21 cellular contexts compared by ENCODE assay signal in genomic region chr4:77765720-77766119, GRCh38.
"Had no signal": no experiment of that assay in that cellular context is flagged by ENCODE, and none has a peak within 500 bp of the region (broad histone marks: within the 10 kb centered on the region; RNA-seq: fewer than 3 reads in every experiment).

No MANE protein-coding gene starts in this region.

- H3K4me3 Mint-ChIP-seq: dendritic cell treated with granulocyte-macrophage colony-stimulating factor and Interleukin-4, amounts not matched to agents 40 ng/mL and 50 ng/mL, for 4 days; effector memory CD8-positive, alpha-beta T cell; nephron; type B pancreatic cell had no signal

- H3K27me3 ChIP-seq: esophagus muscularis mucosa, gastrocnemius medialis, heart right ventricle, pancreas, suprapubic skin, thyroid gland, uterus had no signal

- H3K36me3 ChIP-seq: thyroid gland, uterus had no signal

- H3K9me3 Mint-ChIP-seq: effector memory CD8-positive, alpha-beta T cell had no signal

- H3K27ac ChIP-seq: epithelial cell of prostate, esophagus muscularis mucosa, gastrocnemius medialis, heart right ventricle, pancreas, suprapubic skin, thyroid gland, uterus had no signal

- H3K9me3 ChIP-seq: gastrocnemius medialis, pancreas, thyroid gland had no signal

- H3K4me1 ChIP-seq: esophagus muscularis mucosa, heart right ventricle, pancreas, suprapubic skin, thyroid gland, uterus had no signal

- H3K4me3 ChIP-seq: esophagus muscularis mucosa, gastrocnemius medialis, heart right ventricle, pancreas, smooth muscle cell, suprapubic skin, thyroid gland, uterus had no signal

- DNase-seq: effector memory CD8-positive, alpha-beta T cell; gastrocnemius medialis; heart right ventricle; hypothalamus; kidney glomerular epithelial cell; mammary epithelial cell; occipital lobe; pancreas; right cardiac atrium; stimulated activated CD4-positive, alpha-beta T cell treated with anti-CD3 and anti-CD28 coated beads, Interleukin-2, amount 100 ng/mL, for 48 hours; stimulated activated naive CD8-positive, alpha-beta T cell treated with anti-CD3 and anti-CD28 coated beads, Interleukin-15, Interleukin-2, amounts not matched to agents 100 U/mL and 50 U/mL, for 24 hours; thyroid gland; uterus had no signal

- H3K27me3 Mint-ChIP-seq: dendritic cell treated with granulocyte-macrophage colony-stimulating factor and Interleukin-4, amounts not matched to agents 40 ng/mL and 50 ng/mL, for 4 days; effector memory CD8-positive, alpha-beta T cell; progenitor cell of endocrine pancreas; type B pancreatic cell had no signal

- ATAC-seq: effector memory CD8-positive, alpha-beta T cell; gastrocnemius medialis; heart right ventricle; pancreas; right cardiac atrium; stimulated activated naive CD8-positive, alpha-beta T cell treated with anti-CD3 and anti-CD28 coated beads, Interleukin-15, Interleukin-2, amounts not matched to agents 100 U/mL and 50 U/mL, for 24 hours had no signal

- H3K27ac Mint-ChIP-seq: dendritic cell treated with granulocyte-macrophage colony-stimulating factor and Interleukin-4, amounts not matched to agents 40 ng/mL and 50 ng/mL, for 4 days; nephron; progenitor cell of endocrine pancreas; type B pancreatic cell had no signal
